In the genomic region with DNA sequence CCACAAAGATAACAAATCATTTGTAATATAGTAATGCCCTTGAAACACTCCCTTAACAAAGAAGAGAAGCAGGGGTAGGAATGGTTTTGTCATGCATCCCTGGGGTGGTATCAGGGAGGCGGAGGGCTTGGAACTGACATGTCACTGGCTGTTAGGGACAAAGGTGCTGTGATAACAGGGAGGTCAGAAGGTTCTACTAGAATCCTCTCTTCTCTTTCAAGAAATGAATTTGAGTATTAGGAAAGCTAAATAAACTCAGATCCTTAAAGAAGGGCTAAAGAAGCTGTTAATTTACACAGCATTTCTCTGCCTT, we compare ENCODE assay signal across 17 cellular contexts.
DNase-seq lines count a peak whose midpoint lies in the region; ATAC-seq and TF ChIP-seq lines count a peak whose summit lies in the region.
"Had no signal": no experiment of that assay in that cellular context is flagged by ENCODE, and none has a peak within 500 bp of the region (broad histone marks: within the 10 kb centered on the region; RNA-seq: fewer than 3 reads in every experiment).

No MANE protein-coding gene starts in this region.

- H3K9ac ChIP-seq in iPS-20b (ENCODE audit: low read depth, low read length): no peak overlapping the region
- H3K9ac ChIP-seq: BLaER1 had no signal

- H3K36me3 ChIP-seq in H7 (replicated peaks; ENCODE audit: control insufficient read depth, insufficient read depth, low read length) (no peaks in the 10 kb centered on the region), iPS-20b (ENCODE audit: insufficient read depth, low read depth, low read length) (no peaks in the 10 kb centered on the region)
- H3K36me3 ChIP-seq: BLaER1 had no signal

- H3K27ac Mint-ChIP-seq in WTC11 (no peak overlapping the region), nephron progenitor cell (peak overlapping the region; percentile 93)
- H3K27ac Mint-ChIP-seq: CD14-positive monocyte; CD4-positive, alpha-beta memory T cell had no signal

- TF ChIP-seq CTCF in WTC11 (IDR thresholded peaks at IDR 0.05) (no peak), nephron progenitor cell (IDR thresholded peaks at IDR 0.05) (no peak)

- CTCF ChIA-PET in WTC11 (lab: Charles Lee): interaction anchor here (3.6 kb wide), 1 partner anchor 84 kb away, joined by 10 read pairs; no protein-coding TSS in a partner anchor

- no peaks in the 10 kb centered on the region for H3K9me3 ChIP-seq in iPS-20b (ENCODE audit: insufficient read depth, low read depth, low read length)

- POLR2A ChIA-PET in WTC11 (lab: Charles Lee): no interaction called here

- no peak overlapping the region for H3K27ac ChIP-seq in iPS-20b (ENCODE audit: low read length)
- H3K27ac ChIP-seq: BLaER1, HL-60 had no signal

- peaks cover 23% of the 10 kb centered on the region; the same call in 1 of the 2 replicates for H3K4me1 ChIP-seq in iPS-20b (ENCODE audit: insufficient read depth, low read length)
- H3K4me1 ChIP-seq: BLaER1 had no signal

- ATAC-seq in WTC11: peak; percentile 64
- no peak for ATAC-seq in GM21619 (IDR thresholded peaks at IDR 0.05; ENCODE audit: unreplicated experiment)

- no peaks in the 10 kb centered on the region; the same call in 1 of the 2 replicates for H3K27me3 ChIP-seq in H7 (ENCODE audit: control insufficient read depth, insufficient read depth, low read length)
- H3K27me3 ChIP-seq in iPS-20b (ENCODE audit: insufficient read depth, low read length): no peaks in the 10 kb centered on the region
- H3K27me3 ChIP-seq: BLaER1 had no signal

- peaks cover 14% of the 10 kb centered on the region for H3K27me3 Mint-ChIP-seq in WTC11 (ENCODE audit: low read depth)
- H3K27me3 Mint-ChIP-seq in nephron progenitor cell (ENCODE audit: low read depth, poor library complexity): no peaks in the 10 kb centered on the region

- DNase-seq in H7 (peak; percentile 8), WTC11 (ENCODE audit: low spot score) (peak; percentile 11), nephron progenitor cell (no peak), epidermal melanocyte (ENCODE audit: insufficient read length, low spot score) (no peak)
- no peak for DNase-seq in activated CD4-positive, alpha-beta T cell treated with anti-CD3 and anti-CD28 coated beads for 1 hour
- DNase-seq: 8988T; CD4-positive, alpha-beta memory T cell; DMS153; DMS79; GDM1; GOT3; HCEC 1CT had no signal

- peaks cover 40% of the 10 kb centered on the region for H3K4me1 Mint-ChIP-seq in WTC11
- H3K4me1 Mint-ChIP-seq in nephron progenitor cell: peaks cover 76% of the 10 kb centered on the region
- H3K4me1 Mint-ChIP-seq: CD14-positive monocyte; CD4-positive, alpha-beta memory T cell had no signal

- H3K36me3 Mint-ChIP-seq in WTC11: no peaks in the 10 kb centered on the region
- H3K36me3 Mint-ChIP-seq in nephron progenitor cell (ENCODE audit: low read depth): peaks cover 3% of the 10 kb centered on the region
- H3K36me3 Mint-ChIP-seq: CD14-positive monocyte; CD4-positive, alpha-beta memory T cell had no signal

- H3K4me3 ChIP-seq in H7 (ENCODE audit: insufficient read depth, low read depth, low read length): no peak overlapping the region
- H3K4me3 ChIP-seq in iPS-20b (ENCODE audit: low read length): 0 out of 2 replicates have a peak overlapping the region, but pooled peaks have one; percentile 1
- H3K4me3 ChIP-seq: BLaER1 had no signal

- no peaks in the 10 kb centered on the region for H3K9me3 Mint-ChIP-seq in WTC11
- H3K9me3 Mint-ChIP-seq in nephron progenitor cell: peaks cover 13% of the 10 kb centered on the region

- H3K4me3 Mint-ChIP-seq in WTC11 (no peak overlapping the region), nephron progenitor cell (peak overlapping the region; percentile 27)
- H3K4me3 Mint-ChIP-seq: CD14-positive monocyte; CD4-positive, alpha-beta memory T cell had no signal

TF ChIP-seq in WTC11, 78 proteins besides CTCF, POLR2A, EP300 and RAD21:
- TF ChIP-seq ZNF423 (CRISPR knock-in tag; IDR thresholded peaks at IDR 0.05) (no peak), TEAD1 (CRISPR knock-in tag; IDR thresholded peaks at IDR 0.05) (no peak), SMAD3 (CRISPR knock-in tag; IDR thresholded peaks at IDR 0.05; ENCODE audit: borderline replicate concordance) (no peak), FOXJ3 (CRISPR knock-in tag; IDR thresholded peaks at IDR 0.05; ENCODE audit: borderline replicate concordance) (no peak), ZNF263 (CRISPR knock-in tag; IDR thresholded peaks at IDR 0.05; ENCODE audit: low read depth) (no peak), ZNF232 (CRISPR knock-in tag; IDR thresholded peaks at IDR 0.05) (no peak)
- TF ChIP-seq, protein P1, sequence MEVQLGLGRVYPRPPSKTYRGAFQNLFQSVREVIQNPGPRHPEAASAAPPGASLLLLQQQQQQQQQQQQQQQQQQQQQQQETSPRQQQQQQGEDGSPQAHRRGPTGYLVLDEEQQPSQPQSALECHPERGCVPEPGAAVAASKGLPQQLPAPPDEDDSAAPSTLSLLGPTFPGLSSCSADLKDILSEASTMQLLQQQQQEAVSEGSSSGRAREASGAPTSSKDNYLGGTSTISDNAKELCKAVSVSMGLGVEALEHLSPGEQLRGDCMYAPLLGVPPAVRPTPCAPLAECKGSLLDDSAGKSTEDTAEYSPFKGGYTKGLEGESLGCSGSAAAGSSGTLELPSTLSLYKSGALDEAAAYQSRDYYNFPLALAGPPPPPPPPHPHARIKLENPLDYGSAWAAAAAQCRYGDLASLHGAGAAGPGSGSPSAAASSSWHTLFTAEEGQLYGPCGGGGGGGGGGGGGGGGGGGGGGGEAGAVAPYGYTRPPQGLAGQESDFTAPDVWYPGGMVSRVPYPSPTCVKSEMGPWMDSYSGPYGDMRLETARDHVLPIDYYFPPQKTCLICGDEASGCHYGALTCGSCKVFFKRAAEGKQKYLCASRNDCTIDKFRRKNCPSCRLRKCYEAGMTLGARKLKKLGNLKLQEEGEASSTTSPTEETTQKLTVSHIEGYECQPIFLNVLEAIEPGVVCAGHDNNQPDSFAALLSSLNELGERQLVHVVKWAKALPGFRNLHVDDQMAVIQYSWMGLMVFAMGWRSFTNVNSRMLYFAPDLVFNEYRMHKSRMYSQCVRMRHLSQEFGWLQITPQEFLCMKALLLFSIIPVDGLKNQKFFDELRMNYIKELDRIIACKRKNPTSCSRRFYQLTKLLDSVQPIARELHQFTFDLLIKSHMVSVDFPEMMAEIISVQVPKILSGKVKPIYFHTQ (CRISPR knock-in tag; IDR thresholded peaks at IDR 0.05): no peak
- TF ChIP-seq, protein P2, sequence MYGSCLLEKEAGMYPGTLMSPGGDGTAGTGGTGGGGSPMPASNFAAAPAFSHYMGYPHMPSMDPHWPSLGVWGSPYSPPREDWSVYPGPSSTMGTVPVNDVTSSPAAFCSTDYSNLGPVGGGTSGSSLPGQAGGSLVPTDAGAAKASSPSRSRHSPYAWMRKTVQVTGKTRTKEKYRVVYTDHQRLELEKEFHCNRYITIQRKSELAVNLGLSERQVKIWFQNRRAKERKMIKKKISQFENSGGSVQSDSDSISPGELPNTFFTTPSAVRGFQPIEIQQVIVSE (CRISPR knock-in tag; IDR thresholded peaks at IDR 0.05; ENCODE audit: borderline replicate concordance): no peak

Comparison
In these comparisons a context has a peak if more than half of its experiments do, and no peak if none do; other contexts are left out.
1. DNase-seq: peak in H7 (single experiment) and WTC11 (single experiment); none in nephron progenitor cell (single experiment), activated CD4-positive, alpha-beta T cell treated with anti-CD3 and anti-CD28 coated beads for 1 hour (single experiment) and epidermal melanocyte (single experiment).